ENCODE assay signal across 26 cellular contexts in genomic region chr5:92922231-92922967, GRCh38.
DNase-seq lines count a peak whose midpoint lies in the region; ATAC-seq and TF ChIP-seq lines count a peak whose summit lies in the region.
"Had no signal": no experiment of that assay in that cellular context is flagged by ENCODE, and none has a peak within 500 bp of the region (broad histone marks: within the 10 kb centered on the region; RNA-seq: fewer than 3 reads in every experiment).

No MANE protein-coding gene starts in this region.

- in situ Hi-C loops in astrocyte of the cerebellum (cut with HindIII; ENCODE audit: low sequenced_read_pairs) (no loop called here), transverse colon (cut with MboI; ENCODE audit: low pct_ligation_motif_present in 1 of 4, low pct_unique_long_range_greater_than_20kb in 1 of 4, low sequenced_read_pairs in 3 of 4) (no loop called here)

- no peak for TF ChIP-seq POLR2A in transverse colon (IDR thresholded peaks at IDR 0.05)

- H3K27me3 Mint-ChIP-seq in activated naive CD8-positive, alpha-beta T cell treated with anti-CD3 and anti-CD28 coated beads, Interleukin-2, amount 50 U/mL, for 24 hours = no peaks in the 10 kb centered on the region
- no peaks in the 10 kb centered on the region for H3K27me3 Mint-ChIP-seq in activated naive CD8-positive, alpha-beta T cell treated with anti-CD3 and anti-CD28 coated beads for 36 hours
- no peaks in the 10 kb centered on the region for H3K27me3 Mint-ChIP-seq in stimulated activated memory B cell treated with anti-CD40 and anti-IgM and Interleukin-4, amounts not matched to agents 10 μg/mL and 1 μg/mL and 100 μg/mL, for 72 hours
- H3K27me3 Mint-ChIP-seq: activated naive CD8-positive, alpha-beta T cell; activated T-cell treated with anti-CD3 and anti-CD28 coated beads, Interleukin-2, amount 50 U/mL, for 24 hours; naive B cell had no signal

- no peak overlapping the region for H3K4me3 Mint-ChIP-seq in activated naive CD8-positive, alpha-beta T cell treated with anti-CD3 and anti-CD28 coated beads, Interleukin-2, amount 50 U/mL, for 24 hours
- no peak overlapping the region for H3K4me3 Mint-ChIP-seq in activated naive CD8-positive, alpha-beta T cell treated with anti-CD3 and anti-CD28 coated beads for 36 hours
- no peak overlapping the region for H3K4me3 Mint-ChIP-seq in stimulated activated memory B cell treated with anti-CD40 and anti-IgM and Interleukin-4, amounts not matched to agents 10 μg/mL and 1 μg/mL and 100 μg/mL, for 72 hours
- H3K4me3 Mint-ChIP-seq: activated naive CD8-positive, alpha-beta T cell; activated T-cell treated with anti-CD3 and anti-CD28 coated beads, Interleukin-2, amount 50 U/mL, for 24 hours; naive B cell; T-helper 1 cell treated with Interleukin-12 subunit alpha and Interleukin-12 subunit beta and Interleukin-4 antibody, amounts not matched to agents 30 μg/mL and 1 μg/mL, for 36 hours had no signal

- no peaks in the 10 kb centered on the region for H3K36me3 ChIP-seq in transverse colon

- H3K27ac Mint-ChIP-seq in activated naive CD8-positive, alpha-beta T cell treated with anti-CD3 and anti-CD28 coated beads, Interleukin-2, amount 50 U/mL, for 24 hours = no peak overlapping the region
- no peak overlapping the region for H3K27ac Mint-ChIP-seq in activated naive CD8-positive, alpha-beta T cell treated with anti-CD3 and anti-CD28 coated beads for 36 hours
- no peak overlapping the region for H3K27ac Mint-ChIP-seq in stimulated activated memory B cell treated with anti-CD40 and anti-IgM and Interleukin-4, amounts not matched to agents 10 μg/mL and 1 μg/mL and 100 μg/mL, for 72 hours
- H3K27ac Mint-ChIP-seq: activated naive CD8-positive, alpha-beta T cell; activated T-cell treated with anti-CD3 and anti-CD28 coated beads, Interleukin-2, amount 50 U/mL, for 24 hours; naive B cell; T-helper 1 cell treated with Interleukin-12 subunit alpha and Interleukin-12 subunit beta and Interleukin-4 antibody, amounts not matched to agents 30 μg/mL and 1 μg/mL, for 36 hours had no signal

- TF ChIP-seq CTCF in astrocyte of the cerebellum (IDR thresholded peaks at IDR 0.05; ENCODE audit: low read depth, low read length, missing control alignments) (no peak), transverse colon (IDR thresholded peaks at IDR 0.05) (no peak)

- 73 to 83% methylated on average over 3 to 5 of the region's 5 CpGs for WGBS in transverse colon (ENCODE audit: low coverage in 1 of 2), 2 donors

- H3K27ac ChIP-seq in transverse colon = no peak overlapping the region
- H3K27ac ChIP-seq: psoas muscle had no signal

- TF ChIP-seq EP300 in transverse colon (IDR thresholded peaks at IDR 0.05; ENCODE audit: low read depth) = no peak

- no peaks in the 10 kb centered on the region for H3K27me3 ChIP-seq in transverse colon

- no peaks in the 10 kb centered on the region for H3K9me3 ChIP-seq in transverse colon
- H3K9me3 ChIP-seq: psoas muscle had no signal

- H3K4me1 ChIP-seq in transverse colon = no peaks in the 10 kb centered on the region
- H3K4me1 ChIP-seq: psoas muscle had no signal

- ATAC-seq in activated naive CD8-positive, alpha-beta T cell treated with anti-CD3 and anti-CD28 coated beads, Interleukin-2, amount 50 U/mL, for 24 hours = peak; percentile 15
- peak; percentile 7 for ATAC-seq in stimulated activated memory B cell treated with anti-CD40 and anti-IgM and Interleukin-4, amounts not matched to agents 10 μg/mL and 1 μg/mL and 100 μg/mL, for 72 hours
- ATAC-seq in HG03442 (IDR thresholded peaks at IDR 0.05; ENCODE audit: unreplicated experiment) (no peak), HG02642 (IDR thresholded peaks at IDR 0.05; ENCODE audit: poor library complexity, unreplicated experiment) (no peak)
- ATAC-seq: esophagus mucosa, psoas muscle, SK-N-SH treated with all-trans-retinoic acid at 6 μM for 48 hours had no signal

- no peaks in the 10 kb centered on the region for H3K36me3 Mint-ChIP-seq in activated naive CD8-positive, alpha-beta T cell treated with anti-CD3 and anti-CD28 coated beads, Interleukin-2, amount 50 U/mL, for 24 hours (ENCODE audit: low read depth)
- H3K36me3 Mint-ChIP-seq in activated naive CD8-positive, alpha-beta T cell treated with anti-CD3 and anti-CD28 coated beads for 36 hours = no peaks in the 10 kb centered on the region
- H3K36me3 Mint-ChIP-seq in stimulated activated memory B cell treated with anti-CD40 and anti-IgM and Interleukin-4, amounts not matched to agents 10 μg/mL and 1 μg/mL and 100 μg/mL, for 72 hours = no peaks in the 10 kb centered on the region
- H3K36me3 Mint-ChIP-seq: activated naive CD8-positive, alpha-beta T cell; naive B cell had no signal

- no peaks in the 10 kb centered on the region for H3K4me1 Mint-ChIP-seq in activated naive CD8-positive, alpha-beta T cell treated with anti-CD3 and anti-CD28 coated beads, Interleukin-2, amount 50 U/mL, for 24 hours
- H3K4me1 Mint-ChIP-seq in activated naive CD8-positive, alpha-beta T cell treated with anti-CD3 and anti-CD28 coated beads for 36 hours = no peaks in the 10 kb centered on the region
- H3K4me1 Mint-ChIP-seq in stimulated activated memory B cell treated with anti-CD40 and anti-IgM and Interleukin-4, amounts not matched to agents 10 μg/mL and 1 μg/mL and 100 μg/mL, for 72 hours = no peaks in the 10 kb centered on the region
- H3K4me1 Mint-ChIP-seq: naive B cell had no signal

- no peak for DNase-seq in activated naive CD8-positive, alpha-beta T cell treated with anti-CD3 and anti-CD28 coated beads, Interleukin-2, amount 50 U/mL, for 24 hours
- DNase-seq in activated naive CD8-positive, alpha-beta T cell treated with anti-CD3 and anti-CD28 coated beads for 36 hours = no peak
- DNase-seq in astrocyte of the cerebellum (ENCODE audit: low read depth) (peak; percentile 32), myocyte (ENCODE audit: low read depth) (peak; percentile 66), transverse colon (no peak)
- DNase-seq: activated CD4-positive, alpha-beta T cell treated with anti-CD3 and anti-CD28 coated beads, Interleukin-2, amount 50 U/mL, for 1 hour; activated CD4-positive, CD25-positive, alpha-beta regulatory T cell; activated effector memory CD4-positive, alpha-beta T cell treated with anti-CD3 and anti-CD28 coated beads, Interleukin-2, amount 50 U/mL, for 16 hours; activated T-cell treated with anti-CD3 and anti-CD28 coated beads, Interleukin-2, amount 50 U/mL, for 24 hours; central memory CD4-positive, alpha-beta T cell; DND-41; glutamatergic neuron; Karpas-422; MV-4-11; naive B cell; NCI-H146; occipital lobe; psoas muscle; stimulated activated naive CD4-positive, alpha-beta T cell treated with Interleukin-2 at 50 U/mL for 16 hours had no signal

- H3K9me3 Mint-ChIP-seq in activated naive CD8-positive, alpha-beta T cell treated with anti-CD3 and anti-CD28 coated beads, Interleukin-2, amount 50 U/mL, for 24 hours = no peaks in the 10 kb centered on the region
- H3K9me3 Mint-ChIP-seq in activated naive CD8-positive, alpha-beta T cell treated with anti-CD3 and anti-CD28 coated beads for 36 hours = no peaks in the 10 kb centered on the region
- H3K9me3 Mint-ChIP-seq in stimulated activated memory B cell treated with anti-CD40 and anti-IgM and Interleukin-4, amounts not matched to agents 10 μg/mL and 1 μg/mL and 100 μg/mL, for 72 hours = no peaks in the 10 kb centered on the region
- H3K9me3 Mint-ChIP-seq: T-helper 1 cell treated with Interleukin-12 subunit alpha and Interleukin-12 subunit beta and Interleukin-4 antibody, amounts not matched to agents 30 μg/mL and 1 μg/mL, for 36 hours had no signal

- intact Hi-C loops in transverse colon (cut with DNase I; ENCODE audit: low total_unique reads) = no loop called here

- H3K4me3 ChIP-seq in astrocyte of the cerebellum (ENCODE audit: low read depth, low read length) (no peak overlapping the region), transverse colon (no peak overlapping the region)
- H3K4me3 ChIP-seq: psoas muscle had no signal

Comparison
In these comparisons a context has a peak if more than half of its experiments do, and no peak if none do; other contexts are left out.
1. ATAC-seq: peak in activated naive CD8-positive, alpha-beta T cell treated with anti-CD3 and anti-CD28 coated beads, Interleukin-2, amount 50 U/mL, for 24 hours (single experiment) and stimulated activated memory B cell treated with anti-CD40 and anti-IgM and Interleukin-4, amounts not matched to agents 10 μg/mL and 1 μg/mL and 100 μg/mL, for 72 hours (single experiment); none in HG03442 (single experiment) and HG02642 (single experiment).
2. DNase-seq: peak in astrocyte of the cerebellum (single experiment) and myocyte (single experiment); none in activated naive CD8-positive, alpha-beta T cell treated with anti-CD3 and anti-CD28 coated beads, Interleukin-2, amount 50 U/mL, for 24 hours (single experiment), activated naive CD8-positive, alpha-beta T cell treated with anti-CD3 and anti-CD28 coated beads for 36 hours (single experiment) and transverse colon (single experiment).